ENCODE assay signal across 8 cellular contexts in the genomic region with DNA sequence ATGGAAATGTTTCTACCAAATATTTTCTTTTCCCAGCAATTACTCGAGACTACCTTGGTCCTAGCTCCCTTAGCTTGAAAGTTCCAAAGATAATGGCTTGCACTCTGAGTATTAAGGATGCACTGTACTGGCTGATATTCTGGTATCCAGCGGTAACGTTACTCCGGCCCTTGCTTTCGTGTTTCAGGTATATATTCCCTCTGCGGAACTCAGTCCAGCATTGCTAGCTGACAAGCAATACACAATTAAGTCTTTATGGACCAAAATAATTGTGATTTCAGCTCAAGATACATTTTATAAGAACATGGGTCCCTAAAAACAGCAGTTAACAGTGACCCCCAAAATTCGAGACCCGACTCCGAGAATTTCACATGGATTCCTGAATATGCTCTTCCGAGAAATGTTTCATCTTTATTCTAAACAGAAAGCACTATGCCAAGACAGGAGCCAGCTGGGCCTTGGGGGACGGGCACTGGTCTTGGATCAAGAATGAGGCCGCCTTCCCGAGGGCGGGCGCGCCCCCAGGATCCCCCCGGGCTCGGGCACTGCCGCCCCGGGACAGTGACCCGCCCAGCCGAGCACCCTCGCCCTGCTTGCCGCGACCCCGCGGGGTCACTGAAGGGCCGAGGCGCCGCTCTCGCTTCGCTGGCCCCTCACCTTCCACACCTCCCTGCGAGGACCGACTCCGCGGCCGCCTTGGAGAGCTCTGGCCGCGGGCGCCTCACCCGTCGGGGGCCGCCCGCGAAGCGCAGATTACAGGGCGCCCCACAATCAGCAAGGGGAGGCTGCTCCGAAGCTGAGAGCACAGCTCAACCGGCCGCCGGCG. TPM values are rescaled to one million over a fixed set of nuclear protein-coding genes. Genes with fewer than 3 reads are reported as not detected.
DNase-seq lines count a peak whose midpoint lies in the region; ATAC-seq, FAIRE-seq and TF ChIP-seq lines count a peak whose summit lies in the region.

No MANE protein-coding gene starts in this region.

- no peak for DNase-seq in GM12891 (ENCODE audit: insufficient read length, low spot score)
- DNase-seq in HFFc6 = no peak
- peak; percentile 68 for DNase-seq in NCI-H69 (lab: John Stamatoyannopoulos, UW)
- DNase-seq in mammary epithelial cell = no peak
- DNase-seq in kidney tubule cell (ENCODE audit: low spot score) = peak; percentile 26
- peak; percentile 21 for DNase-seq in stimulated activated CD4-positive, alpha-beta T cell treated with anti-CD3 and anti-CD28 coated beads, Interleukin-4, amount 100 ng/mL, for 24 hours

- H3K27me3 Mint-ChIP-seq in HFFc6 (ENCODE audit: insufficient read depth) = peaks cover 8% of the 10 kb centered on the region

- no peaks in the 10 kb centered on the region for H3K36me3 Mint-ChIP-seq in HFFc6 (ENCODE audit: low read depth)

- dilution Hi-C loops in mammary epithelial cell (cut with HindIII; ENCODE audit: low sequenced_read_pairs) = no loop called here

- intact Hi-C loops in mammary epithelial cell (cut with micrococcal nuclease) = loop anchor here (5.0 kb wide), 1 partner anchor 101 kb away; a partner anchor contains a TSS

- WGBS in mammary epithelial cell (ENCODE audit: low coverage, missing lambda C conversion rate) = 1% methylated on average over 18 of the region's 52 CpGs

- H2AFZ ChIP-seq in mammary epithelial cell (ENCODE audit: low read depth, low read length) = peak overlapping the region; percentile 94

- no peaks in the 10 kb centered on the region for H3K27me3 ChIP-seq in mammary epithelial cell (ENCODE audit: insufficient read depth, low read length)

- H3K79me2 ChIP-seq in mammary epithelial cell (ENCODE audit: insufficient read depth, low read length) = peaks cover 47% of the 10 kb centered on the region

- no peaks in the 10 kb centered on the region for H4K20me1 ChIP-seq in mammary epithelial cell (ENCODE audit: insufficient read depth, low read length)

- no peak for TF ChIP-seq POLR2A in GM12891 (IDR thresholded peaks at IDR 0.05; ENCODE audit: low read depth, low read length)

- H3K4me1 ChIP-seq in mammary epithelial cell (ENCODE audit: insufficient read depth, low read length) = peaks cover 20% of the 10 kb centered on the region

- no TSS peak for BruUV-seq in mammary epithelial cell (replicated peaks; lab: Mats Ljungman, UMichigan)

- FAIRE-seq in GM12891 (lab: Jason Lieb, UNC) = peak; percentile 68

- peak overlapping the region; percentile 99 for H3K9ac ChIP-seq in mammary epithelial cell (ENCODE audit: insufficient read depth, low read length)

- H3K4me3 Mint-ChIP-seq in HFFc6 = peak overlapping the region; percentile 87

- CTCF ChIA-PET in mammary epithelial cell (lab: Charles Lee; ENCODE audit: low non-redundant PET) = no interaction called here

- H3K9me3 Mint-ChIP-seq in HFFc6 = no peaks in the 10 kb centered on the region

- H3K4me1 Mint-ChIP-seq in HFFc6 (ENCODE audit: low read depth) = peaks cover 37% of the 10 kb centered on the region

- in situ Hi-C loops in mammary epithelial cell (cut with MboI; ENCODE audit: low sequenced_read_pairs in 2 of 2) = no loop called here

- no peak for ATAC-seq in HG03521 (IDR thresholded peaks at IDR 0.05; ENCODE audit: unreplicated experiment)
- ATAC-seq in HG03097 (IDR thresholded peaks at IDR 0.05; ENCODE audit: low FRiP score, unreplicated experiment) = no peak

- no peak for TF ChIP-seq CTCF in HFFc6 (IDR thresholded peaks at IDR 0.05)
- TF ChIP-seq CTCF in mammary epithelial cell (conservative IDR thresholded peaks at IDR 0.05 in 1 of 2, IDR thresholded peaks at IDR 0.05 in 1 of 2; ENCODE audit: extremely low read depth in 1 of 2, insufficient read depth in 1 of 2, low read depth in 1 of 2, low read length in 2 of 2) = no peak

- peak overlapping the region; percentile 80 to 95 (median 86) for H3K4me3 ChIP-seq in mammary epithelial cell (replicated peaks in 1 of 3; ENCODE audit: insufficient read depth in 1 of 3, low read depth in 2 of 3, low read length in 3 of 3)

- no peaks in the 10 kb centered on the region for H3K9me3 ChIP-seq in mammary epithelial cell (replicated peaks; ENCODE audit: insufficient read depth, low read length)

- H3K27ac Mint-ChIP-seq in HFFc6 = peak overlapping the region; percentile 82

- peak overlapping the region; percentile 99 for H3K27ac ChIP-seq in mammary epithelial cell (ENCODE audit: insufficient read depth, low read depth, low read length)

- no peaks in the 10 kb centered on the region for H3K36me3 ChIP-seq in mammary epithelial cell (ENCODE audit: insufficient read depth, low read length)

- peak overlapping the region; percentile 80 for H3K4me2 ChIP-seq in mammary epithelial cell (ENCODE audit: insufficient read depth, low read depth, low read length)

TF ChIP-seq in GM12891, 5 proteins besides CTCF, POLR2A, EP300 and RAD21:
- no peak for TF ChIP-seq POLR2AphosphoS5 (IDR thresholded peaks at IDR 0.05; ENCODE audit: low read depth, low read length)
- TF ChIP-seq SPI1 (IDR thresholded peaks at IDR 0.05; ENCODE audit: low read depth, low read length) = no peak
- TF ChIP-seq TAF1 (IDR thresholded peaks at IDR 0.05; ENCODE audit: low read depth, low read length) = no peak
- TF ChIP-seq POU2F2 (IDR thresholded peaks at IDR 0.05; ENCODE audit: low read depth, low read length) = no peak
- TF ChIP-seq PAX5 (IDR thresholded peaks at IDR 0.05; ENCODE audit: insufficient read depth, low read length, severe bottlenecking) = no peak

RNA-seq across cellular contexts. Expression of a gene that starts 0.7 kb away (rescaled TPM):
- 4.6 TPM for polyA plus RNA-seq in GM12891 (2012; ENCODE audit: low read depth, missing spikeins)
- 1 to 10 TPM; 4.4 to 5.2 (median 4.7) TPM for total RNA-seq in HFFc6 (2021; fragmentation: NEBNext Ultra II Directional; extraction: Animal tissue kit (Norgen Biotek cat#: 25700))
- 1 to 10 TPM; 4.8 to 9.5 TPM for total RNA-seq in mammary epithelial cell
- 3.0 TPM for polyA plus RNA-seq in mammary epithelial cell
- 5.3 TPM for polyA minus RNA-seq in mammary epithelial cell

Comparison
In these comparisons a context has a peak if more than half of its experiments do, and no peak if none do; other contexts are left out.
1. DNase-seq: peak in NCI-H69 (single experiment), kidney tubule cell (single experiment) and stimulated activated CD4-positive, alpha-beta T cell treated with anti-CD3 and anti-CD28 coated beads, Interleukin-4, amount 100 ng/mL, for 24 hours (single experiment); none in GM12891 (single experiment), HFFc6 (single experiment) and mammary epithelial cell (single experiment).